17 cellular contexts compared by ENCODE assay signal in genomic region chr16:73018796-73019455, GRCh38. TPM values are rescaled to one million over a fixed set of nuclear protein-coding genes. Genes with fewer than 3 reads are reported as not detected.
A peak's percentile ranks its signal among the peaks of the same experiment; 100 is the strongest.
DNase-seq lines count a peak whose midpoint lies in the region; FAIRE-seq and TF ChIP-seq lines count a peak whose summit lies in the region.
"Had no signal": no experiment of that assay in that cellular context is flagged by ENCODE, and none has a peak within 500 bp of the region (broad histone marks: within the 10 kb centered on the region; RNA-seq: fewer than 3 reads in every experiment).

No MANE protein-coding gene starts in this region.

- H3K36me3 Mint-ChIP-seq in MCF 10A (ENCODE audit: insufficient read depth, unreplicated experiment), result peaks cover 11% of the 10 kb centered on the region
- peaks cover 6% of the 10 kb centered on the region for H3K36me3 Mint-ChIP-seq in astrocyte (ENCODE audit: low read depth, unreplicated experiment)
- no peaks in the 10 kb centered on the region for H3K36me3 Mint-ChIP-seq in neural crest cell (ENCODE audit: low read depth)
- no peaks in the 10 kb centered on the region for H3K36me3 Mint-ChIP-seq in immature natural killer cell

- H3K27ac ChIP-seq in breast epithelium (peak overlapping the region in 1 of 2 donors; percentile 40), astrocyte (ENCODE audit: low read depth, low read length) (peak overlapping the region; percentile 94), tibial nerve (peak overlapping the region in 3 of 4 donors; percentile 4 to 72 (median 59))
- H3K27ac ChIP-seq: skin epidermis had no signal

- peaks cover 5 to 9% of the 10 kb centered on the region in 2 donors for H3K4me1 ChIP-seq in breast epithelium
- peaks cover 34% of the 10 kb centered on the region for H3K4me1 ChIP-seq in astrocyte (ENCODE audit: insufficient read depth, low read length)
- peaks cover 0 to 49% (median 27%) of the 10 kb centered on the region in 4 donors for H3K4me1 ChIP-seq in tibial nerve

- H3K4me1 Mint-ChIP-seq in MCF 10A (ENCODE audit: insufficient read depth, unreplicated experiment), result peaks cover 33% of the 10 kb centered on the region
- H3K4me1 Mint-ChIP-seq in astrocyte (ENCODE audit: low read depth, unreplicated experiment), result peaks cover 21% of the 10 kb centered on the region
- peaks cover 69% of the 10 kb centered on the region for H3K4me1 Mint-ChIP-seq in neural crest cell
- H3K4me1 Mint-ChIP-seq in immature natural killer cell, result peaks cover 10 to 12% of the 10 kb centered on the region in 2 donors
- H3K4me1 Mint-ChIP-seq: activated CD4-positive, alpha-beta memory T cell treated with anti-CD3 and anti-CD28 coated beads, Interleukin-2, amount 10 ng/mL, durations not matched to agents 7 days and 5 days had no signal

- no peak overlapping the region for H2AFZ ChIP-seq in astrocyte (ENCODE audit: low read depth, low read length)

- intact Hi-C loops in MCF 10A (cut with micrococcal nuclease), result no loop called here
- intact Hi-C loops in breast epithelium (cut with DNase I; ENCODE audit: low total_unique reads), result no loop called here

- no peak for TF ChIP-seq CTCF in MCF 10A (IDR thresholded peaks at IDR 0.05; ENCODE audit: unreplicated experiment)
- no peak for TF ChIP-seq CTCF in breast epithelium (IDR thresholded peaks at IDR 0.05)
- TF ChIP-seq CTCF in astrocyte (IDR thresholded peaks at IDR 0.05; ENCODE audit: insufficient read depth, low read depth, low read length), result no peak
- no peak for TF ChIP-seq CTCF in neural crest cell (conservative IDR thresholded peaks at IDR 0.05)
- no peak for TF ChIP-seq CTCF in tibial nerve (IDR thresholded peaks at IDR 0.05)

- peak overlapping the region; percentile 84 for H3K4me2 ChIP-seq in astrocyte (ENCODE audit: low read length)

- no peaks in the 10 kb centered on the region for H3K9me3 ChIP-seq in breast epithelium
- no peaks in the 10 kb centered on the region for H3K9me3 ChIP-seq in astrocyte (ENCODE audit: insufficient read depth, low read depth, low read length)
- H3K9me3 ChIP-seq in tibial nerve, result no peaks in the 10 kb centered on the region

- no peak for TF ChIP-seq EP300 in tibial nerve (IDR thresholded peaks at IDR 0.05)

- H3K4me3 Mint-ChIP-seq in MCF 10A (ENCODE audit: unreplicated experiment), result peak overlapping the region; percentile 45
- no peak overlapping the region for H3K4me3 Mint-ChIP-seq in astrocyte (ENCODE audit: unreplicated experiment)
- peak overlapping the region; percentile 39 for H3K4me3 Mint-ChIP-seq in neural crest cell
- H3K4me3 Mint-ChIP-seq in immature natural killer cell, result no peak overlapping the region
- H3K4me3 Mint-ChIP-seq: activated CD4-positive, alpha-beta memory T cell treated with anti-CD3 and anti-CD28 coated beads, Interleukin-2, amount 10 ng/mL, durations not matched to agents 7 days and 5 days; activated T-helper 1 cell treated with anti-CD3 and anti-CD28 coated beads, Interleukin-12 subunit alpha, Interleukin-12 subunit beta, Interleukin-2, Interleukin-4 antibody, amounts not matched to agents 30 ng/mL and 10 ng/mL and 1 ng/mL, durations not matched to agents 14 hours and 24 hours and 36 hours had no signal

- H3K9me3 Mint-ChIP-seq in MCF 10A (ENCODE audit: unreplicated experiment), result no peaks in the 10 kb centered on the region
- H3K9me3 Mint-ChIP-seq in astrocyte (ENCODE audit: unreplicated experiment), result no peaks in the 10 kb centered on the region
- no peaks in the 10 kb centered on the region for H3K9me3 Mint-ChIP-seq in neural crest cell
- H3K9me3 Mint-ChIP-seq in immature natural killer cell, result no peaks in the 10 kb centered on the region
- H3K9me3 Mint-ChIP-seq: activated CD4-positive, alpha-beta memory T cell treated with anti-CD3 and anti-CD28 coated beads, Interleukin-2, amount 10 ng/mL, durations not matched to agents 7 days and 5 days; activated T-helper 1 cell treated with anti-CD3 and anti-CD28 coated beads, Interleukin-12 subunit alpha, Interleukin-12 subunit beta, Interleukin-2, Interleukin-4 antibody, amounts not matched to agents 30 ng/mL and 10 ng/mL and 1 ng/mL, durations not matched to agents 14 hours and 24 hours and 36 hours had no signal

- peaks cover 38% of the 10 kb centered on the region for H4K20me1 ChIP-seq in astrocyte (ENCODE audit: insufficient read depth, low read length)

- no peaks in the 10 kb centered on the region for H3K27me3 ChIP-seq in breast epithelium
- no peaks in the 10 kb centered on the region for H3K27me3 ChIP-seq in astrocyte (ENCODE audit: insufficient read depth, low read length)
- no peaks in the 10 kb centered on the region for H3K27me3 ChIP-seq in tibial nerve

- no peaks in the 10 kb centered on the region for H3K36me3 ChIP-seq in breast epithelium
- H3K36me3 ChIP-seq in astrocyte (ENCODE audit: insufficient read depth, low read length), result no peaks in the 10 kb centered on the region
- no peaks in the 10 kb centered on the region for H3K36me3 ChIP-seq in tibial nerve

- no peak overlapping the region for H3K4me3 ChIP-seq in breast epithelium
- peak overlapping the region; percentile 34 for H3K4me3 ChIP-seq in astrocyte (ENCODE audit: insufficient read depth, low read depth, low read length)
- no peak overlapping the region for H3K4me3 ChIP-seq in tibial nerve
- H3K4me3 ChIP-seq: skin epidermis had no signal

- POLR2A ChIA-PET in MCF 10A (lab: Yijun Ruan, JAX), result interaction anchor here (0.6 to 1.0 kb wide), 2 partner anchors 37 to 1386 kb away, joined by 3 read pairs; no protein-coding TSS in a partner anchor

- CTCF ChIA-PET in MCF 10A (lab: Yijun Ruan, JAX), result interaction anchor here (0.5 to 1.3 kb wide), 4 partner anchors 13 to 937 kb away, joined by 3 to 10 read pairs (median 6); no protein-coding TSS in a partner anchor

- FAIRE-seq in astrocyte (lab: Jason Lieb, UNC), result no peak
- FAIRE-seq: G401.6 had no signal

- DNase-seq in MCF 10A (ENCODE audit: unreplicated experiment) (no peak), breast epithelium (ENCODE audit: low spot score in 2 of 2) (no peak), astrocyte (ENCODE audit: low read depth) (no peak), neural crest cell (ENCODE audit: low read depth, low spot score) (no peak), tibial nerve (ENCODE audit: low spot score in 2 of 2) (no peak), erythroblast (lab: John Stamatoyannopoulos, UW) (no peak), NCI-H446 (lab: John Stamatoyannopoulos, UW) (no peak), immature natural killer cell (no peak)
- DNase-seq: activated CD4-positive, alpha-beta memory T cell treated with anti-CD3 and anti-CD28 coated beads, Interleukin-2, amount 10 ng/mL, durations not matched to agents 7 days and 5 days; cortex of kidney; hypothalamus; KBM-7; NCI-H1105 treated with DMSO at 0.1 percent for 48 hours; stimulated activated naive CD4-positive, alpha-beta T cell had no signal

- peaks cover 85% of the 10 kb centered on the region for H3K79me2 ChIP-seq in astrocyte (ENCODE audit: insufficient read depth, low read length)

- TF ChIP-seq POLR2A in breast epithelium (IDR thresholded peaks at IDR 0.05), result no peak
- TF ChIP-seq POLR2A in tibial nerve (IDR thresholded peaks at IDR 0.05), result no peak
- TF ChIP-seq POLR2A in erythroblast (IDR thresholded peaks at IDR 0.05; ENCODE audit: low read length), result no peak

- peak overlapping the region; percentile 73 for H3K9ac ChIP-seq in astrocyte (ENCODE audit: low read length)

- H3K27ac Mint-ChIP-seq in MCF 10A (ENCODE audit: low read depth, unreplicated experiment), result no peak overlapping the region
- H3K27ac Mint-ChIP-seq in astrocyte (ENCODE audit: unreplicated experiment), result no peak overlapping the region
- H3K27ac Mint-ChIP-seq in neural crest cell (ENCODE audit: unreplicated experiment), result peak overlapping the region; percentile 92
- no peak overlapping the region for H3K27ac Mint-ChIP-seq in immature natural killer cell
- H3K27ac Mint-ChIP-seq: activated CD4-positive, alpha-beta memory T cell treated with anti-CD3 and anti-CD28 coated beads, Interleukin-2, amount 10 ng/mL, durations not matched to agents 7 days and 5 days; activated T-helper 1 cell treated with anti-CD3 and anti-CD28 coated beads, Interleukin-12 subunit alpha, Interleukin-12 subunit beta, Interleukin-2, Interleukin-4 antibody, amounts not matched to agents 30 ng/mL and 10 ng/mL and 1 ng/mL, durations not matched to agents 14 hours and 24 hours and 36 hours had no signal

- BruUV-seq in MCF 10A (replicated peaks; lab: Mats Ljungman, UMichigan), result no TSS peak

- H3K27me3 Mint-ChIP-seq in MCF 10A (ENCODE audit: insufficient read depth, unreplicated experiment) (no peaks in the 10 kb centered on the region), astrocyte (ENCODE audit: low read depth, unreplicated experiment) (no peaks in the 10 kb centered on the region), neural crest cell (ENCODE audit: low read depth) (no peaks in the 10 kb centered on the region), immature natural killer cell (ENCODE audit: low read depth in 3 of 3) (peaks cover 2 to 4% (median 3%) of the 10 kb centered on the region in 3 donors)
- H3K27me3 Mint-ChIP-seq: activated CD4-positive, alpha-beta memory T cell treated with anti-CD3 and anti-CD28 coated beads, Interleukin-2, amount 10 ng/mL, durations not matched to agents 7 days and 5 days had no signal

- WGBS in tibial nerve, 2 donors, result 75 to 86% methylated on average over 15 to 19 of the region's 19 CpGs

RNA-seq across cellular contexts. Expression of gene ZFHX3, which starts 29.0 kb away (rescaled TPM):
- total RNA-seq in MCF 10A (2022) (21.1 and 27.4 TPM in 2 replicates), breast epithelium (10 to 100 TPM; 10.8 to 36.0 (median 11.8) TPM), astrocyte (18.0 and 19.7 TPM in 2 replicates), neural crest cell (40.1 and 46.0 TPM in 2 replicates), tibial nerve (10 to 100 TPM; 36.3 to 44.0 (median 38.1) TPM)
- 1 to 10 TPM in 2 of 3 donors, under 1 TPM in 1; 0.05 to 1.4 (median 1.0) TPM for polyA plus RNA-seq in immature natural killer cell

Comparison
In these comparisons a context has a peak if more than half of its experiments do, and no peak if none do; other contexts are left out.
1. H3K4me3 Mint-ChIP-seq: peak in MCF 10A (single experiment) and neural crest cell (single experiment); none in astrocyte (single experiment) and immature natural killer cell (0 of 5).